In the genomic region with DNA sequence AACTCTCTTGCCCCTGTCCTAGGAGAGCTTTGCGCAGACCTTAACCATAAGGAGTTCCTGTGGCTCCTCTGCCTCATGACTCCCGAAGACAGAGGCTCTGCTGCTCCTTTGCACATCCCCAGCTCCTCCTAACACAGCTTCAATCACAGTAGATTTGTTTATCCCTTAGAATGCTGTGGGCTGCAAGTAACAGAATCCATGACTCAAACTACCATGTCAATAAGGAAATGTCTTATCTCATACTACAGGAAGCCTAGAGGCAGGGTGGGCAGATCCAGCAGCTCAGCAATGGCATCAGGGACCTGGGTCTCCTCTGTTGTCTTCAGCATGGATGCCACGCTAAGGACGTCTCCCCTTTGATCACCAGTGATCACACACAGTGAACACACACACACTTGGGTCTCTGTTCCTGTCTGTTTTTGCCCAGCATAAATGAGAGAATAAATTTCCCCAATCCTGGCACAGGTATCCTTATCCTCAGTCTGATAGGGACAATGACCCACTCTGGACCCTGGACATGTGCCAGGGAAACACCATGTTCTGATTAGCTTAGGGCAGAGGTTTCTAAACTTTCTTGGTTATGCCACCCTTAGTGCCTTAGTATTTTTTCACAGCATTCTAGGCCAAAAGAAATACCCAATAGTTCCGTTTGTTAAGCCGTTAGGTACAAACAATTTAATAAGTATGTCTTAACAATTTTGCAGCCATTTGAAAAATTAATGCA, we compare ENCODE assay signal across 20 cellular contexts. TPM values are rescaled to one million over a fixed set of nuclear protein-coding genes. Genes with fewer than 3 reads are reported as not detected.
DNase-seq lines count a peak whose midpoint lies in the region; ATAC-seq and TF ChIP-seq lines count a peak whose summit lies in the region.
"Had no signal": no experiment of that assay in that cellular context is flagged by ENCODE, and none has a peak within 500 bp of the region (broad histone marks: within the 10 kb centered on the region; RNA-seq: fewer than 3 reads in every experiment).

No MANE protein-coding gene starts in this region.

- H3K27me3 ChIP-seq in Panc1 (ENCODE audit: control insufficient read depth, insufficient read depth, low read length) (no peaks in the 10 kb centered on the region), body of pancreas (no peaks in the 10 kb centered on the region), liver (ENCODE audit: control insufficient read depth in 4 of 4, insufficient read depth in 4 of 4, low read length in 3 of 4) (no peaks in the 10 kb centered on the region)

- H3K4me1 ChIP-seq in Panc1 (ENCODE audit: control insufficient read depth, insufficient read depth, low read length) (peaks cover 61% of the 10 kb centered on the region), body of pancreas (peaks cover 74% of the 10 kb centered on the region), liver (ENCODE audit: control insufficient read depth in 4 of 4, insufficient read depth in 4 of 4, low read length in 3 of 4) (peaks cover 0 to 29% (median 26%) of the 10 kb centered on the region in 4 donors)

- H3K27ac ChIP-seq in Panc1 (ENCODE audit: low read length) (peak overlapping the region; percentile 81), body of pancreas (peak overlapping the region in 2 of 4 donors; percentile 11 to 39), liver (ENCODE audit: low read depth in 1 of 2, low read length in 2 of 2) (no peak overlapping the region)
- H3K27ac ChIP-seq: PC-9, SK-N-MC had no signal

- WGBS in body of pancreas, 2 donors, result 74 to 91% methylated on average over 6 of the region's 6 CpGs
- WGBS in liver, result 55% methylated on average over 6 of the region's 6 CpGs

- no peak for TF ChIP-seq CTCF in Panc1 (IDR thresholded peaks at IDR 0.05)
- TF ChIP-seq CTCF in body of pancreas (IDR thresholded peaks at IDR 0.05), result no peak
- TF ChIP-seq CTCF in liver (IDR thresholded peaks at IDR 0.05; ENCODE audit: low read depth, low read length, missing input control), result no peak

- CTCF ChIA-PET in Panc1 (lab: Charles Lee), result interaction anchor here (0.6 kb wide), 1 partner anchor 21 kb away, joined by 3 read pairs; no protein-coding TSS in a partner anchor

- TF ChIP-seq POLR2A in body of pancreas (IDR thresholded peaks at IDR 0.05), result no peak

- intact Hi-C loops in Panc1 (cut with micrococcal nuclease; ENCODE audit: unreplicated experiment) (no loop called here), body of pancreas (cut with DNase I) (no loop called here)

- H3K36me3 ChIP-seq in Panc1 (ENCODE audit: control insufficient read depth, insufficient read depth, low read length), result no peaks in the 10 kb centered on the region
- H3K36me3 ChIP-seq in body of pancreas (replicated peaks in 1 of 2; ENCODE audit: insufficient read depth in 1 of 2, low read depth in 2 of 2), result no peaks in the 10 kb centered on the region
- no peaks in the 10 kb centered on the region for H3K36me3 ChIP-seq in liver (ENCODE audit: control insufficient read depth in 4 of 4, insufficient read depth in 3 of 4, low read depth in 1 of 4, low read length in 3 of 4)

- in situ Hi-C loops in Panc1 (cut with HindIII; ENCODE audit: low pct_unique_long_range_greater_than_20kb, low sequenced_read_pairs), result no loop called here
- in situ Hi-C loops in KBM-7 (cut with MboI; ENCODE audit: low pct_unique_long_range_greater_than_20kb, low sequenced_read_pairs), result no loop called here

- POLR2A ChIA-PET in Panc1 (lab: Charles Lee), result no interaction called here

- BruUV-seq in Panc1 (replicated peaks; lab: Mats Ljungman, UMichigan), result no TSS peak

- no peak for ATAC-seq in Panc1
- ATAC-seq in body of pancreas, result no peak
- no peak for ATAC-seq in GM21717 (IDR thresholded peaks at IDR 0.05; ENCODE audit: unreplicated experiment)
- ATAC-seq: Right ventricle myocardium inferior had no signal

- H3K4me3 ChIP-seq in Panc1 (ENCODE audit: low read depth in 2 of 2, low read length in 2 of 2), result no peak overlapping the region
- H3K4me3 ChIP-seq in body of pancreas, result no peak overlapping the region
- no peak overlapping the region for H3K4me3 ChIP-seq in liver (ENCODE audit: low read depth in 1 of 3, low read length in 3 of 3)
- H3K4me3 ChIP-seq: PC-9, SK-N-MC had no signal

- no peak overlapping the region for H3K9ac ChIP-seq in liver (ENCODE audit: low read depth in 1 of 2, low read length in 2 of 2)

- peak in 1 of 2 donors; percentile 59 for TF ChIP-seq RAD21 in liver (IDR thresholded peaks at IDR 0.05)

- peak; percentile 60 for DNase-seq in ELR (ENCODE audit: low read depth)
- DNase-seq in Panc1 (ENCODE audit: low read depth, low spot score), result no peak
- DNase-seq in body of pancreas, result peak; percentile 56 to 77 (median 62)
- no peak for DNase-seq in NCI-H187 treated with DMSO at 0.1 percent for 48 hours (lab: John Stamatoyannopoulos, UW)
- no peak for DNase-seq in DMS53 (lab: John Stamatoyannopoulos, UW)
- DNase-seq in KBM-7, result no peak
- DNase-seq: 8988T, DMS79 treated with DMSO at 0.1 percent for 48 hours, H9, KG1, MV-4-11, NCI-H1417, NCI-H187, NCI-H345, NCI-H526 had no signal

- H3K9me3 ChIP-seq in Panc1 (ENCODE audit: control insufficient read depth, insufficient read depth, low read depth, low read length) (no peaks in the 10 kb centered on the region), body of pancreas (no peaks in the 10 kb centered on the region), liver (ENCODE audit: control insufficient read depth in 4 of 4, low read length in 3 of 4) (no peaks in the 10 kb centered on the region)

TF ChIP-seq in liver, 16 proteins besides CTCF, POLR2A, EP300 and RAD21:
- peak; percentile 60 to 72 for TF ChIP-seq HNF4A (conservative IDR thresholded peaks at IDR 0.05)
- peak; percentile 78 to 88 for TF ChIP-seq RXRA (IDR thresholded peaks at IDR 0.05)
- peak; percentile 34 for TF ChIP-seq SP1 (IDR thresholded peaks at IDR 0.05)
- TF ChIP-seq HNF4G (IDR thresholded peaks at IDR 0.05), result no peak
TF ChIP-seq in liver: peak in this region for 3.

RNA-seq across cellular contexts. Expression of a gene that starts 46.1 kb away (rescaled TPM):
- 61.9 TPM for total RNA-seq in Panc1 (2021; ENCODE audit: unreplicated experiment)
- polyA plus RNA-seq in Panc1 (2012; ENCODE audit: insufficient read length), result 42.7 TPM
- 10 to 100 TPM; 18.7 to 29.7 TPM for total RNA-seq in body of pancreas
- total RNA-seq in liver, result 10 to 100 TPM; 33.3 to 54.9 TPM
- 10 to 100 TPM; 41.1 to 48.0 TPM for polyA plus RNA-seq in liver

Comparison
In these comparisons a context has a peak if more than half of its experiments do, and no peak if none do; other contexts are left out.
1. DNase-seq: peak in ELR (single experiment) and body of pancreas (4 of 4); none in Panc1 (single experiment), NCI-H187 treated with DMSO at 0.1 percent for 48 hours (single experiment), DMS53 (single experiment) and KBM-7 (single experiment).